Comparison of ENCODE assay signal across 8 cellular contexts in genomic region chr21:37758997-37759396, GRCh38.
DNase-seq lines count a peak whose midpoint lies in the region; ATAC-seq and TF ChIP-seq lines count a peak whose summit lies in the region.

No MANE protein-coding gene starts in this region.

- no peak overlapping the region for H4K91ac ChIP-seq in neuronal stem cell (ENCODE audit: low read depth, low read length, poor library complexity)

- H2BK5ac ChIP-seq in neuronal stem cell (ENCODE audit: low read length): no peak overlapping the region

- BruUV-seq in mammary epithelial cell (replicated peaks; lab: Mats Ljungman, UMichigan): no TSS peak

- intact Hi-C loops in mammary epithelial cell (cut with micrococcal nuclease) (loop anchor here (1.0 kb wide), 4 partner anchors 47 to 593 kb away; partner anchors contain the start of gene KCNJ6), spleen (cut with DNase I; ENCODE audit: low total_unique reads) (no loop called here)

- H2BK12ac ChIP-seq in neuronal stem cell (ENCODE audit: low read length): no peak overlapping the region

- no peak overlapping the region for H2AK5ac ChIP-seq in neuronal stem cell (ENCODE audit: low read depth, low read length)

- H2BK15ac ChIP-seq in neuronal stem cell (ENCODE audit: low read length): no peak overlapping the region

- no peaks in the 10 kb centered on the region for H3K79me2 ChIP-seq in mammary epithelial cell (ENCODE audit: insufficient read depth, low read length)

- TF ChIP-seq CTCF in AG04450 (IDR thresholded peaks at IDR 0.05; ENCODE audit: low read depth, low read length) (peak; percentile 88), GM13976 (IDR thresholded peaks at IDR 0.05; ENCODE audit: borderline replicate concordance, control extremely low read depth, extremely low read depth, insufficient read depth, missing control alignments) (peak; percentile 17), mammary epithelial cell (conservative IDR thresholded peaks at IDR 0.05 in 1 of 2, IDR thresholded peaks at IDR 0.05 in 1 of 2; ENCODE audit: extremely low read depth in 1 of 2, insufficient read depth in 1 of 2, low read depth in 1 of 2, low read length in 2 of 2) (peak; percentile 40 to 72), spleen (IDR thresholded peaks at IDR 0.05 in 8 of 11, conservative IDR thresholded peaks at IDR 0.05 in 3 of 11) (peak in 5 of 11 experiments; percentile 8 to 44 (median 31))

- dilution Hi-C loops in mammary epithelial cell (cut with HindIII; ENCODE audit: low sequenced_read_pairs): no loop called here

- ATAC-seq in HG02852 (IDR thresholded peaks at IDR 0.05; ENCODE audit: unreplicated experiment): no peak

- H3K14ac ChIP-seq in neuronal stem cell (ENCODE audit: low read length): no peak overlapping the region

- H3K4me1 ChIP-seq in mammary epithelial cell (ENCODE audit: insufficient read depth, low read length) (no peaks in the 10 kb centered on the region), neuronal stem cell (ENCODE audit: control insufficient read depth in 2 of 2, insufficient read depth in 1 of 2, low read depth in 1 of 2, low read length in 2 of 2) (no peaks in the 10 kb centered on the region), spleen (no peaks in the 10 kb centered on the region)

- H3K36me3 ChIP-seq in mammary epithelial cell (ENCODE audit: insufficient read depth, low read length): no peaks in the 10 kb centered on the region
- H3K36me3 ChIP-seq in neuronal stem cell (replicated peaks in 1 of 2; ENCODE audit: control insufficient read depth in 2 of 2, insufficient read depth in 2 of 2, low read length in 2 of 2): no peaks in the 10 kb centered on the region
- H3K36me3 ChIP-seq in spleen: no peaks in the 10 kb centered on the region

- H2BK120ac ChIP-seq in neuronal stem cell (ENCODE audit: low read depth, low read length): no peak overlapping the region

- H3K18ac ChIP-seq in neuronal stem cell (ENCODE audit: low read length): no peak overlapping the region

- H3K9me3 ChIP-seq in AG04450 (ENCODE audit: control insufficient read depth, insufficient read depth, low read length): no peaks in the 10 kb centered on the region
- no peaks in the 10 kb centered on the region for H3K9me3 ChIP-seq in mammary epithelial cell (replicated peaks; ENCODE audit: insufficient read depth, low read length)
- peaks cover 0 to 3% of the 10 kb centered on the region in 2 donors for H3K9me3 ChIP-seq in neuronal stem cell (replicated peaks in 1 of 2; ENCODE audit: control insufficient read depth in 2 of 2, insufficient read depth in 1 of 2, low read depth in 1 of 2, low read length in 2 of 2)
- no peaks in the 10 kb centered on the region for H3K9me3 ChIP-seq in spleen

- H4K8ac ChIP-seq in neuronal stem cell (ENCODE audit: low read depth, low read length): no peak overlapping the region

- H3K27ac ChIP-seq in AG04450 (ENCODE audit: low read depth, low read length) (no peak overlapping the region), mammary epithelial cell (ENCODE audit: insufficient read depth, low read depth, low read length) (no peak overlapping the region), neuronal stem cell (replicated peaks; ENCODE audit: low read length) (no peak overlapping the region), spleen (no peak overlapping the region)

- no peak overlapping the region for H3K9ac ChIP-seq in mammary epithelial cell (ENCODE audit: insufficient read depth, low read length)
- H3K9ac ChIP-seq in neuronal stem cell (ENCODE audit: low read depth, low read length, poor library complexity): no peak overlapping the region

- CTCF ChIA-PET in AG04450 (lab: Charles Lee): interaction anchor here (0.7 to 2.4 kb wide), 10 partner anchors 10 to 597 kb away, joined by 3 to 9 read pairs (median 3); partner anchors contain the start of gene KCNJ6
- CTCF ChIA-PET in mammary epithelial cell (lab: Charles Lee; ENCODE audit: low non-redundant PET): interaction anchor here (0.6 to 1.2 kb wide), 2 partner anchors 251 to 368 kb away, joined by 3 read pairs; no protein-coding TSS in a partner anchor

- H2AFZ ChIP-seq in mammary epithelial cell (ENCODE audit: low read depth, low read length): no peak overlapping the region
- H2AFZ ChIP-seq in neuronal stem cell (ENCODE audit: low read length): no peak overlapping the region

- in situ Hi-C loops in GM13976 (cut with MboI; ENCODE audit: low sequenced_read_pairs, unreplicated experiment) (no loop called here), mammary epithelial cell (cut with MboI; ENCODE audit: low sequenced_read_pairs in 2 of 2) (no loop called here), G401 (cut with HindIII; ENCODE audit: low sequenced_read_pairs) (no loop called here)

- H3K23ac ChIP-seq in neuronal stem cell (ENCODE audit: low read depth, low read length, poor library complexity): peak overlapping the region; percentile 37

- POLR2A ChIA-PET in AG04450 (lab: Yijun Ruan, JAX): no interaction called here

- DNase-seq in AG04450 (ENCODE audit: low read depth, low spot score) (peak; percentile 13), GM13976 (ENCODE audit: low spot score) (peak; percentile 41), NCI-H526 (lab: John Stamatoyannopoulos, UW) (peak; percentile 24 to 76), mammary epithelial cell (peak; percentile 37), neuronal stem cell (ENCODE audit: low spot score) (peak; percentile 17), G401 (ENCODE audit: low spot score) (no peak), spleen (no peak)

- no peak overlapping the region for H3K4ac ChIP-seq in neuronal stem cell (ENCODE audit: low read length)

- H3K79me1 ChIP-seq in neuronal stem cell (ENCODE audit: low read depth, low read length): no peaks in the 10 kb centered on the region

- WGBS in mammary epithelial cell (ENCODE audit: low coverage, missing lambda C conversion rate): 26% methylated on average over 6 of the region's 7 CpGs
- WGBS in neuronal stem cell (ENCODE audit: extremely low coverage in 2 of 2, insufficient read length in 2 of 2, insufficient replicate concordance in 1 of 2), 2 donors: no CpG with 5 or more reads among the region's 7 CpGs
- 31 to 37% (median 34%) methylated on average over 7 of the region's 7 CpGs for WGBS in spleen, 5 donors

- no peaks in the 10 kb centered on the region for H4K20me1 ChIP-seq in mammary epithelial cell (ENCODE audit: insufficient read depth, low read length)

- H3K4me3 ChIP-seq in AG04450 (ENCODE audit: low read depth, low read length): no peak overlapping the region
- H3K4me3 ChIP-seq in mammary epithelial cell (replicated peaks in 1 of 3; ENCODE audit: insufficient read depth in 1 of 3, low read depth in 2 of 3, low read length in 3 of 3): no peak overlapping the region
- no peak overlapping the region for H3K4me3 ChIP-seq in neuronal stem cell (ENCODE audit: low read length in 2 of 2)
- H3K4me3 ChIP-seq in spleen: no peak overlapping the region

- H3K27me3 ChIP-seq in AG04450 (ENCODE audit: control insufficient read depth, insufficient read depth, low read length) (peaks cover 9% of the 10 kb centered on the region), mammary epithelial cell (ENCODE audit: insufficient read depth, low read length) (peaks cover 3% of the 10 kb centered on the region), neuronal stem cell (ENCODE audit: control insufficient read depth in 3 of 3, insufficient read depth in 3 of 3, low read depth in 1 of 3, low read length in 3 of 3) (no peaks in the 10 kb centered on the region), spleen (replicated peaks in 1 of 7) (peaks cover 0 to 12% (median 0%) of the 10 kb centered on the region in 7 donors)

- H3K4me2 ChIP-seq in mammary epithelial cell (ENCODE audit: insufficient read depth, low read depth, low read length) (no peak overlapping the region), neuronal stem cell (ENCODE audit: insufficient read depth, low read length, poor library complexity, severe bottlenecking) (no peak overlapping the region)

- no peak for TF ChIP-seq POLR2A in spleen (IDR thresholded peaks at IDR 0.05)

Comparison
In these comparisons a context has a peak if more than half of its experiments do, and no peak if none do; other contexts are left out.
1. DNase-seq: peak in AG04450 (single experiment), GM13976 (single experiment), NCI-H526 (2 of 2), mammary epithelial cell (single experiment) and neuronal stem cell (single experiment); none in G401 (single experiment) and spleen (single experiment).